Comparison of ENCODE assay signal across 11 cellular contexts in genomic region chr14:21257395-21258193, GRCh38. TPM values are rescaled to one million over a fixed set of nuclear protein-coding genes. Genes with fewer than 3 reads are reported as not detected.
DNase-seq lines count a peak whose midpoint lies in the region; ATAC-seq and TF ChIP-seq lines count a peak whose summit lies in the region.
"Had no signal": no experiment of that assay in that cellular context is flagged by ENCODE, and none has a peak within 500 bp of the region (broad histone marks: within the 10 kb centered on the region; RNA-seq: fewer than 3 reads in every experiment).

No MANE protein-coding gene starts in this region.

- peaks cover 45% of the 10 kb centered on the region for H3K36me3 ChIP-seq in ACC112 (ENCODE audit: insufficient read depth, low read length)
- peaks cover 0 to 6% of the 10 kb centered on the region in 2 donors for H3K36me3 ChIP-seq in body of pancreas (replicated peaks in 1 of 2; ENCODE audit: insufficient read depth in 1 of 2, low read depth in 2 of 2)

- H3K4me3 Mint-ChIP-seq in activated T-helper 17 cell treated with anti-CD3 and anti-CD28 coated beads, Interleukin-2, amount 50 U/mL, for 72 hours: peak overlapping the region; percentile 94
- peak overlapping the region; percentile 53 for H3K4me3 Mint-ChIP-seq in memory B cell

- peak; percentile 42 for TF ChIP-seq POLR2A in GM18505 (IDR thresholded peaks at IDR 0.05; ENCODE audit: borderline replicate concordance, extremely low read depth, insufficient read depth, insufficient read length)
- no peak for TF ChIP-seq POLR2A in body of pancreas (IDR thresholded peaks at IDR 0.05)

- H3K79me2 ChIP-seq in ACC112 (ENCODE audit: control insufficient read depth, insufficient read depth, low read length, unreplicated experiment): peaks cover 90% of the 10 kb centered on the region

- TF ChIP-seq CTCF in body of pancreas (IDR thresholded peaks at IDR 0.05): no peak

- no peaks in the 10 kb centered on the region for H3K9me3 ChIP-seq in body of pancreas
- H3K9me3 ChIP-seq: heart left ventricle had no signal

- intact Hi-C loops in body of pancreas (cut with DNase I): no loop called here

- H3K4me1 Mint-ChIP-seq in activated T-helper 17 cell treated with anti-CD3 and anti-CD28 coated beads, Interleukin-2, amount 50 U/mL, for 72 hours: peaks cover 52% of the 10 kb centered on the region
- peaks cover 40% of the 10 kb centered on the region for H3K4me1 Mint-ChIP-seq in memory B cell

- ATAC-seq in GM18505 (IDR thresholded peaks at IDR 0.05; ENCODE audit: unreplicated experiment) (no peak), memory B cell (ENCODE audit: low read depth) (no peak), GM21825 (IDR thresholded peaks at IDR 0.05; ENCODE audit: unreplicated experiment) (no peak), body of pancreas (no peak)
- no peak for ATAC-seq in activated T-helper 17 cell treated with anti-CD3 and anti-CD28 coated beads, Interleukin-2, amount 50 U/mL, for 72 hours (replicated peaks)

- H3K9me3 Mint-ChIP-seq in activated T-helper 17 cell treated with anti-CD3 and anti-CD28 coated beads, Interleukin-2, amount 50 U/mL, for 72 hours: no peaks in the 10 kb centered on the region
- no peaks in the 10 kb centered on the region for H3K9me3 Mint-ChIP-seq in memory B cell

- H3K4me1 ChIP-seq in ACC112 (ENCODE audit: control insufficient read depth, insufficient read depth, low read length, unreplicated experiment) (peaks cover 58% of the 10 kb centered on the region), body of pancreas (peaks cover 71% of the 10 kb centered on the region)

- H3K27me3 ChIP-seq in ACC112 (ENCODE audit: insufficient read depth, low read length) (no peaks in the 10 kb centered on the region), body of pancreas (no peaks in the 10 kb centered on the region)
- H3K27me3 ChIP-seq: heart left ventricle had no signal

- H3K27ac ChIP-seq in ACC112 (ENCODE audit: low read depth, low read length) (peak overlapping the region; percentile 23), body of pancreas (peak overlapping the region in 1 of 4 donors; percentile 29)
- H3K27ac ChIP-seq: heart left ventricle had no signal

- DNase-seq in memory B cell (ENCODE audit: low spot score in 2 of 2) (no peak), DMS79 treated with DMSO at 0.1 percent for 48 hours (lab: John Stamatoyannopoulos, UW) (no peak), body of pancreas (no peak)
- no peak for DNase-seq in stimulated activated naive CD4-positive, alpha-beta T cell treated with Interleukin-2 at 50 U/mL for 16 hours (lab: John Stamatoyannopoulos, UW)
- DNase-seq: heart left ventricle, NCI-H1417 treated with DMSO at 0.1 percent for 48 hours had no signal

- peak overlapping the region; percentile 63 for H3K27ac Mint-ChIP-seq in activated T-helper 17 cell treated with anti-CD3 and anti-CD28 coated beads, Interleukin-2, amount 50 U/mL, for 72 hours
- peak overlapping the region; percentile 84 for H3K27ac Mint-ChIP-seq in memory B cell

- WGBS in body of pancreas, 2 donors: 50 to 53% methylated on average over 12 of the region's 12 CpGs

- no peak overlapping the region for H2AFZ ChIP-seq in ACC112 (ENCODE audit: low read length, unreplicated experiment)

- H3K4me3 ChIP-seq in ACC112 (ENCODE audit: low read depth, low read length) (no peak overlapping the region), body of pancreas (no peak overlapping the region)

- no peaks in the 10 kb centered on the region for H3K27me3 Mint-ChIP-seq in activated T-helper 17 cell treated with anti-CD3 and anti-CD28 coated beads, Interleukin-2, amount 50 U/mL, for 72 hours
- H3K27me3 Mint-ChIP-seq in memory B cell: no peaks in the 10 kb centered on the region

- H3K36me3 Mint-ChIP-seq in activated T-helper 17 cell treated with anti-CD3 and anti-CD28 coated beads, Interleukin-2, amount 50 U/mL, for 72 hours (ENCODE audit: low read depth): peaks cover 100% of the 10 kb centered on the region
- H3K36me3 Mint-ChIP-seq in memory B cell: peaks cover 30% of the 10 kb centered on the region

RNA-seq across cellular contexts. Expression of gene HNRNPC, which starts 11.6 kb away (rescaled TPM):
- 100 to 1,000 TPM; 720 to 984 TPM for total RNA-seq in activated T-helper 17 cell treated with anti-CD3 and anti-CD28 coated beads, Interleukin-2, amount 50 U/mL, for 72 hours
- 100 to 1,000 TPM; 245 to 251 TPM for total RNA-seq in body of pancreas

RNA-seq across cellular contexts. Expression of gene RPGRIP1, which starts 22.3 kb away (rescaled TPM):
- not detected for total RNA-seq in activated T-helper 17 cell treated with anti-CD3 and anti-CD28 coated beads, Interleukin-2, amount 50 U/mL, for 72 hours
- total RNA-seq in body of pancreas: not detected
- total RNA-seq: pulmonary artery endothelial cell had no signal
